Comparison of ENCODE assay signal across 15 cellular contexts in genomic region chr2:119402645-119403560, GRCh38. TPM values are rescaled to one million over a fixed set of nuclear protein-coding genes. Genes with fewer than 3 reads are reported as not detected.
A peak's percentile ranks its signal among the peaks of the same experiment; 100 is the strongest.
DNase-seq lines count a peak whose midpoint lies in the region; ATAC-seq and TF ChIP-seq lines count a peak whose summit lies in the region.
"Had no signal": no experiment of that assay in that cellular context is flagged by ENCODE, and none has a peak within 500 bp of the region (broad histone marks: within the 10 kb centered on the region; RNA-seq: fewer than 3 reads in every experiment).

No MANE protein-coding gene starts in this region.

- no peaks in the 10 kb centered on the region for H3K36me3 Mint-ChIP-seq in neural progenitor cell

- H3K27ac ChIP-seq in MM.1S (ENCODE audit: low read length) (no peak overlapping the region), right cardiac atrium (ENCODE audit: low read length) (no peak overlapping the region), neural progenitor cell (no peak overlapping the region), trophoblast cell (ENCODE audit: low read depth, low read length) (no peak overlapping the region)
- H3K27ac ChIP-seq: coronary artery had no signal

- H2BK12ac ChIP-seq in trophoblast cell (ENCODE audit: low read length): no peak overlapping the region

- H3K18ac ChIP-seq in trophoblast cell (ENCODE audit: low read length): no peak overlapping the region

- 72% methylated on average over 10 of the region's 10 CpGs for WGBS in right cardiac atrium
- WGBS in trophoblast cell (ENCODE audit: extremely low coverage, insufficient coverage, insufficient read length): no CpG with 5 or more reads among the region's 10 CpGs

- peaks cover 4% of the 10 kb centered on the region for H3K4me1 Mint-ChIP-seq in neural progenitor cell

- H3K79me1 ChIP-seq in trophoblast cell (ENCODE audit: low read length): no peaks in the 10 kb centered on the region

- H3K27ac Mint-ChIP-seq in neural progenitor cell: no peak overlapping the region
- H3K27ac Mint-ChIP-seq: stimulated activated naive CD8-positive, alpha-beta T cell treated with anti-CD3 and anti-CD28 coated beads, Interleukin-15, amount 100 ng/mL, for 72 hours had no signal

- H2AK5ac ChIP-seq in trophoblast cell (ENCODE audit: low read length): no peak overlapping the region

- H3K79me2 ChIP-seq in MM.1S (ENCODE audit: low read length) (no peaks in the 10 kb centered on the region), neural progenitor cell (ENCODE audit: low read depth) (no peaks in the 10 kb centered on the region), trophoblast cell (ENCODE audit: control insufficient read depth, insufficient read depth, low read length, poor library complexity) (no peaks in the 10 kb centered on the region)

- H3K36me3 ChIP-seq in MM.1S (replicated peaks; ENCODE audit: insufficient read depth, low read length): no peaks in the 10 kb centered on the region
- H3K36me3 ChIP-seq in neural progenitor cell: no peaks in the 10 kb centered on the region
- no peaks in the 10 kb centered on the region for H3K36me3 ChIP-seq in trophoblast cell (ENCODE audit: control insufficient read depth in 1 of 2, insufficient read depth in 2 of 2, low read length in 2 of 2)

- no peak for DNase-seq in MM.1S
- DNase-seq in SKM-1 treated with dmso at 0.1 percent for 144 hours (lab: John Stamatoyannopoulos, UW; ENCODE audit: unreplicated experiment): peak; percentile 78
- no peak for DNase-seq in right cardiac atrium
- peak; percentile 38 for DNase-seq in renal cortical epithelial cell (ENCODE audit: low read depth)
- no peak for DNase-seq in NCI-H2029 treated with DMSO at 0.1 percent for 48 hours (lab: John Stamatoyannopoulos, UW)
- DNase-seq in neural progenitor cell (ENCODE audit: low spot score): no peak
- DNase-seq in trophoblast cell: no peak
- DNase-seq: activated CD4-positive, CD25-positive, alpha-beta regulatory T cell treated with anti-CD3 and anti-CD28 coated beads, Interleukin-2, amount 50 U/mL, for 72 hours; activated T-cell treated with anti-CD3 and anti-CD28 coated beads, Interleukin-2, amount 50 U/mL, for 1 hour; NCI-H1436 treated with DMSO at 0.1 percent for 48 hours; NCI-H524; SK-N-SH; stimulated activated naive CD8-positive, alpha-beta T cell treated with anti-CD3 and anti-CD28 coated beads, Interleukin-15, amount 100 ng/mL, for 72 hours had no signal

- no peaks in the 10 kb centered on the region for H3K27me3 ChIP-seq in MM.1S (replicated peaks; ENCODE audit: insufficient read depth, low read length)
- H3K27me3 ChIP-seq in right cardiac atrium (ENCODE audit: control insufficient read depth, insufficient read depth): no peaks in the 10 kb centered on the region
- no peaks in the 10 kb centered on the region for H3K27me3 ChIP-seq in neural progenitor cell
- H3K27me3 ChIP-seq in trophoblast cell (ENCODE audit: insufficient read depth, low read length): no peaks in the 10 kb centered on the region

- H2BK120ac ChIP-seq in trophoblast cell (ENCODE audit: insufficient read depth, low read length, poor library complexity): no peak overlapping the region

- no peak overlapping the region for H3K4ac ChIP-seq in trophoblast cell (ENCODE audit: low read depth, low read length)

- no peaks in the 10 kb centered on the region for H3K9me3 ChIP-seq in MM.1S (replicated peaks; ENCODE audit: insufficient read depth, low read length)
- H3K9me3 ChIP-seq in right cardiac atrium (ENCODE audit: control insufficient read depth, low read length): no peaks in the 10 kb centered on the region
- H3K9me3 ChIP-seq in neural progenitor cell (ENCODE audit: low read depth): no peaks in the 10 kb centered on the region
- H3K9me3 ChIP-seq in trophoblast cell (ENCODE audit: insufficient read depth, low read depth, low read length): no peaks in the 10 kb centered on the region
- H3K9me3 ChIP-seq: SK-N-SH had no signal

- no peak overlapping the region for H3K14ac ChIP-seq in trophoblast cell (ENCODE audit: low read length)

- no peak overlapping the region for H4K12ac ChIP-seq in trophoblast cell (ENCODE audit: low read depth, low read length)

- intact Hi-C loops in right cardiac atrium (cut with DNase I): loop anchor here in 1 of 4 donors (10.0 kb wide), 1 partner anchor 252 kb away; no protein-coding TSS in a partner anchor

- H3F3A ChIP-seq in MM.1S (ENCODE audit: insufficient read depth, low read length): peaks cover under 1% of the 10 kb centered on the region; the same call in 1 of the 2 replicates
- H3F3A ChIP-seq in neural progenitor cell (ENCODE audit: low read depth): no peaks in the 10 kb centered on the region

- no peaks in the 10 kb centered on the region for H4K20me1 ChIP-seq in MM.1S (ENCODE audit: insufficient read depth, low read length)
- no peaks in the 10 kb centered on the region for H4K20me1 ChIP-seq in neural progenitor cell (ENCODE audit: low read depth)

- H3K9me3 Mint-ChIP-seq in neural progenitor cell: no peaks in the 10 kb centered on the region
- H3K9me3 Mint-ChIP-seq: stimulated activated naive CD8-positive, alpha-beta T cell treated with anti-CD3 and anti-CD28 coated beads, Interleukin-15, amount 100 ng/mL, for 72 hours had no signal

- H3K4me3 ChIP-seq in MM.1S (ENCODE audit: low read length) (no peak overlapping the region), right cardiac atrium (ENCODE audit: low read length) (no peak overlapping the region), neural progenitor cell (no peak overlapping the region), trophoblast cell (ENCODE audit: low read depth, low read length) (no peak overlapping the region)
- H3K4me3 ChIP-seq: coronary artery had no signal

- H3K4me1 ChIP-seq in MM.1S (ENCODE audit: low read length) (peaks cover 8% of the 10 kb centered on the region; the same call in 1 of the 2 replicates), right cardiac atrium (ENCODE audit: control insufficient read depth, insufficient read depth, low read length) (no peaks in the 10 kb centered on the region), neural progenitor cell (no peaks in the 10 kb centered on the region), trophoblast cell (ENCODE audit: control insufficient read depth in 1 of 2, insufficient read depth in 2 of 2, low read length in 2 of 2) (peaks cover 8 to 13% of the 10 kb centered on the region in 2 experiments)

- H4K91ac ChIP-seq in trophoblast cell (ENCODE audit: low read depth, low read length): no peak overlapping the region

- H3K4me3 Mint-ChIP-seq in neural progenitor cell: no peak overlapping the region
- H3K4me3 Mint-ChIP-seq: stimulated activated naive CD8-positive, alpha-beta T cell treated with anti-CD3 and anti-CD28 coated beads, Interleukin-15, amount 100 ng/mL, for 72 hours had no signal

- H3K9ac ChIP-seq in MM.1S (ENCODE audit: low read length) (no peak overlapping the region), neural progenitor cell (no peak overlapping the region), trophoblast cell (ENCODE audit: low read length) (no peak overlapping the region)
- H3K9ac ChIP-seq: SK-N-SH had no signal

- H3K9me2 ChIP-seq in MM.1S (replicated peaks; ENCODE audit: insufficient read depth, low read length): no peaks in the 10 kb centered on the region
- H3K9me2 ChIP-seq: SK-N-SH had no signal

- H3K23ac ChIP-seq in trophoblast cell (ENCODE audit: low read length): no peak overlapping the region

- ATAC-seq in right cardiac atrium: peak; percentile 79 to 82

- H3K4me2 ChIP-seq in MM.1S (ENCODE audit: low read depth, low read length): no peak overlapping the region
- no peak overlapping the region for H3K4me2 ChIP-seq in neural progenitor cell
- H3K4me2 ChIP-seq in trophoblast cell (ENCODE audit: low read length): no peak overlapping the region
- H3K4me2 ChIP-seq: SK-N-SH had no signal

- H4K8ac ChIP-seq in trophoblast cell (ENCODE audit: low read depth, low read length): no peak overlapping the region

- peaks cover 4% of the 10 kb centered on the region for H3K27me3 Mint-ChIP-seq in neural progenitor cell (ENCODE audit: insufficient read depth, low read depth)

- H2BK5ac ChIP-seq in trophoblast cell (ENCODE audit: low read depth, low read length, poor library complexity): no peak overlapping the region

- peak overlapping the region; percentile 58; the same call in 1 of the 2 replicates for H2AFZ ChIP-seq in MM.1S (ENCODE audit: low read length)
- no peak overlapping the region for H2AFZ ChIP-seq in neural progenitor cell (replicated peaks)
- H2AFZ ChIP-seq in trophoblast cell (ENCODE audit: insufficient read depth, low read length, poor library complexity): no peak overlapping the region

- no peak for TF ChIP-seq CTCF in MM.1S (IDR thresholded peaks at IDR 0.05; ENCODE audit: low read length)
- no peak for TF ChIP-seq CTCF in neural progenitor cell (IDR thresholded peaks at IDR 0.05)

RNA-seq across cellular contexts. Expression of gene TMEM37, which starts 28.8 kb away (rescaled TPM):
- total RNA-seq in right cardiac atrium (1 to 10 TPM; 4.7 to 9.6 (median 7.5) TPM), renal cortical epithelial cell (0.69 and 11.4 TPM in 2 replicates), neural progenitor cell (ENCODE audit: low replicate concordance) (0.74 and 1.0 TPM in 2 replicates)
- polyA plus RNA-seq in right cardiac atrium: 8.2 TPM
- 12.0 and 12.4 TPM in 2 replicates for polyA plus RNA-seq in trophoblast cell (2013)
- total RNA-seq: myocyte had no signal

RNA-seq across cellular contexts. Expression of gene DBI, which starts 36.1 kb away (rescaled TPM):
- total RNA-seq in right cardiac atrium (100 to 1,000 TPM; 178 to 218 (median 200) TPM), renal cortical epithelial cell (103 and 126 TPM in 2 replicates), neural progenitor cell (ENCODE audit: low replicate concordance) (158 and 238 TPM in 2 replicates)
- 671 TPM for polyA plus RNA-seq in right cardiac atrium
- polyA plus RNA-seq in trophoblast cell (2013): 709 and 755 TPM in 2 replicates

RNA-seq across cellular contexts. Expression of gene C2orf76, which starts 36.3 kb away (rescaled TPM):
- 10 to 100 TPM; 11.4 to 13.3 (median 13.0) TPM for total RNA-seq in right cardiac atrium
- polyA plus RNA-seq in right cardiac atrium: 27.7 TPM
- 5.9 and 7.5 TPM in 2 replicates for total RNA-seq in renal cortical epithelial cell
- total RNA-seq in neural progenitor cell (ENCODE audit: low replicate concordance): 13.4 and 16.8 TPM in 2 replicates
- polyA plus RNA-seq in trophoblast cell (2013): 10.2 and 11.7 TPM in 2 replicates

Comparison
In these comparisons a context has a peak if more than half of its experiments do, and no peak if none do; other contexts are left out.
1. DNase-seq: peak in SKM-1 treated with dmso at 0.1 percent for 144 hours (single experiment) and renal cortical epithelial cell (single experiment); none in MM.1S (single experiment), right cardiac atrium (0 of 3), NCI-H2029 treated with DMSO at 0.1 percent for 48 hours (single experiment), neural progenitor cell (single experiment) and trophoblast cell (0 of 2).